ENCODE assay signal across 9 cellular contexts in the genomic region with DNA sequence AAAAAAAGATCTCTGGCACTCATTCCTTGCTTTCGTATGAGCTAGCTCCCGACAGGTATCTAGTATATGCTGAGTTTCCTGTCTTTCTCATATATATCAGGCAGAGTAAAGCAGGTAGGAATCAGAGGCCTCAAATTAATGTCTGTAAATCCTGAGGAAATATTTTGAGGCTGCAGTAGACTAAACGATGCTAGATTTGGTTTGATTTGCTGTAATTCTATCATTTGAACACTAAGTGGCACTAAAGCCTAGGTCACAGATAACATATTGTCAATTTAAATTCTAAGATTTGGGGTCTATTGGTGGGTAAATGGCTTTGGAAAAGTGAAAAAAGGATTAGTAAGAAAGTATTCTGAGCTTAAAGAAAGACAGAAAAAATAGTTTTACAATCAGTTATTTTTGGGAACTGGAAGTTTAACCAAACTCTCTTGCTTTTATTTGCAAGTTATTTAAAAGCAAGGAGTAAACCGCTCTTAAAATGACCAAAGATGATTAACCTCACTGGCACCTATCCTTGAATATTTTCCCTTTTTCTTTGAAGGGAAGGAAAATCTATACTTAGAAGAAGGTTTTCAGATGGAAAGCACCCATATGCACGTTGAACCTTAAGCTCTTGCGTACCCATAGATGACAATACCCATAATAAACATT. TPM values are rescaled to one million over a fixed set of nuclear protein-coding genes. Genes with fewer than 3 reads are reported as not detected.
DNase-seq lines count a peak whose midpoint lies in the region; ATAC-seq and TF ChIP-seq lines count a peak whose summit lies in the region.
"Had no signal": no experiment of that assay in that cellular context is flagged by ENCODE, and none has a peak within 500 bp of the region (broad histone marks: within the 10 kb centered on the region; RNA-seq: fewer than 3 reads in every experiment).

No MANE protein-coding gene starts in this region.

- H3K4me1 ChIP-seq in body of pancreas (no peaks in the 10 kb centered on the region), lung (ENCODE audit: control insufficient read depth in 2 of 2, insufficient read depth in 2 of 2, low read length in 2 of 2) (no peaks in the 10 kb centered on the region)
- H3K4me1 ChIP-seq: SJCRH30 had no signal

- H3K9me3 ChIP-seq in body of pancreas: no peaks in the 10 kb centered on the region
- no peaks in the 10 kb centered on the region for H3K9me3 ChIP-seq in lung (ENCODE audit: control insufficient read depth in 2 of 2, insufficient read depth in 1 of 2, low read length in 1 of 2)
- H3K9me3 ChIP-seq: SJCRH30 had no signal

- TF ChIP-seq CTCF in body of pancreas (IDR thresholded peaks at IDR 0.05) (peak; percentile 19 to 60 (median 49)), lung (IDR thresholded peaks at IDR 0.05; ENCODE audit: control extremely low read depth, extremely low read depth) (peak; percentile 10)

- no peaks in the 10 kb centered on the region for H3K36me3 Mint-ChIP-seq in activated T-helper 1 cell treated with anti-CD3 and anti-CD28 coated beads, Interleukin-12 subunit alpha, Interleukin-12 subunit beta, Interleukin-2, Interleukin-4 antibody, amounts not matched to agents 30 ng/mL and 10 ng/mL and 1 ng/mL, durations not matched to agents 14 hours and 24 hours and 36 hours (ENCODE audit: low read depth)

- no peak overlapping the region for H3K4me3 Mint-ChIP-seq in activated T-helper 1 cell treated with anti-CD3 and anti-CD28 coated beads, Interleukin-12 subunit alpha, Interleukin-12 subunit beta, Interleukin-2, Interleukin-4 antibody, amounts not matched to agents 30 ng/mL and 10 ng/mL and 1 ng/mL, durations not matched to agents 14 hours and 24 hours and 36 hours

- no peak overlapping the region for H3K27ac Mint-ChIP-seq in activated T-helper 1 cell treated with anti-CD3 and anti-CD28 coated beads, Interleukin-12 subunit alpha, Interleukin-12 subunit beta, Interleukin-2, Interleukin-4 antibody, amounts not matched to agents 30 ng/mL and 10 ng/mL and 1 ng/mL, durations not matched to agents 14 hours and 24 hours and 36 hours

- H3K4me3 ChIP-seq in body of pancreas (no peak overlapping the region), lung (no peak overlapping the region)
- H3K4me3 ChIP-seq: SJCRH30 had no signal

- H3K27me3 ChIP-seq in body of pancreas (no peaks in the 10 kb centered on the region), lung (ENCODE audit: control insufficient read depth, insufficient read depth) (no peaks in the 10 kb centered on the region)
- H3K27me3 ChIP-seq: SJCRH30 had no signal

- peak; percentile 27 for DNase-seq in DMS114 treated with DMSO at 0.1 percent for 48 hours (lab: John Stamatoyannopoulos, UW; ENCODE audit: unreplicated experiment)
- DNase-seq in NCI-H2081 (lab: John Stamatoyannopoulos, UW): peak; percentile 40 to 58
- no peak for DNase-seq in body of pancreas
- no peak for DNase-seq in lung (ENCODE audit: low spot score)
- DNase-seq in activated T-helper 1 cell treated with anti-CD3 and anti-CD28 coated beads, Interleukin-12 subunit alpha, Interleukin-12 subunit beta, Interleukin-2, Interleukin-4 antibody, amounts not matched to agents 30 ng/mL and 10 ng/mL and 1 ng/mL, durations not matched to agents 14 hours and 24 hours and 36 hours (ENCODE audit: low spot score): no peak

- H3K4me1 Mint-ChIP-seq in activated T-helper 1 cell treated with anti-CD3 and anti-CD28 coated beads, Interleukin-12 subunit alpha, Interleukin-12 subunit beta, Interleukin-2, Interleukin-4 antibody, amounts not matched to agents 30 ng/mL and 10 ng/mL and 1 ng/mL, durations not matched to agents 14 hours and 24 hours and 36 hours (ENCODE audit: low read depth): peaks cover 4% of the 10 kb centered on the region

- TF ChIP-seq POLR2A in body of pancreas (IDR thresholded peaks at IDR 0.05): no peak

- H3K36me3 ChIP-seq in body of pancreas (replicated peaks in 1 of 2; ENCODE audit: insufficient read depth in 1 of 2, low read depth in 2 of 2): no peaks in the 10 kb centered on the region
- H3K36me3 ChIP-seq in lung (ENCODE audit: control insufficient read depth in 2 of 2, insufficient read depth in 2 of 2, low read length in 2 of 2): no peaks in the 10 kb centered on the region
- H3K36me3 ChIP-seq: SJCRH30 had no signal

- no peaks in the 10 kb centered on the region for H3K9me3 Mint-ChIP-seq in activated T-helper 1 cell treated with anti-CD3 and anti-CD28 coated beads, Interleukin-12 subunit alpha, Interleukin-12 subunit beta, Interleukin-2, Interleukin-4 antibody, amounts not matched to agents 30 ng/mL and 10 ng/mL and 1 ng/mL, durations not matched to agents 14 hours and 24 hours and 36 hours

- 34 to 37% methylated on average over 6 of the region's 6 CpGs for WGBS in body of pancreas, 2 donors
- WGBS in lung, 2 donors: 50 to 54% methylated on average over 6 of the region's 6 CpGs

- peaks cover 26% of the 10 kb centered on the region for H3K27me3 Mint-ChIP-seq in activated T-helper 1 cell treated with anti-CD3 and anti-CD28 coated beads, Interleukin-12 subunit alpha, Interleukin-12 subunit beta, Interleukin-2, Interleukin-4 antibody, amounts not matched to agents 30 ng/mL and 10 ng/mL and 1 ng/mL, durations not matched to agents 14 hours and 24 hours and 36 hours (ENCODE audit: insufficient read depth)

- ATAC-seq in GM21717 (IDR thresholded peaks at IDR 0.05; ENCODE audit: unreplicated experiment) (peak; percentile 50), body of pancreas (no peak), lung (ENCODE audit: insufficient read depth, low FRiP score) (no peak), HG03095 (IDR thresholded peaks at IDR 0.05; ENCODE audit: unreplicated experiment) (no peak), GM21390 (IDR thresholded peaks at IDR 0.05; ENCODE audit: unreplicated experiment) (no peak)

- H3K27ac ChIP-seq in body of pancreas: no peak overlapping the region
- H3K27ac ChIP-seq in lung (ENCODE audit: low read depth in 1 of 2, low read length in 1 of 2): no peak overlapping the region
- H3K27ac ChIP-seq: SJCRH30 had no signal

- intact Hi-C loops in body of pancreas (cut with DNase I): no loop called here
- intact Hi-C loops in activated T-helper 1 cell treated with anti-CD3 and anti-CD28 coated beads, Interleukin-12 subunit alpha, Interleukin-12 subunit beta, Interleukin-2, Interleukin-4 antibody, amounts not matched to agents 30 ng/mL and 10 ng/mL and 1 ng/mL, durations not matched to agents 14 hours and 24 hours and 36 hours (cut with micrococcal nuclease): loop anchor here (1.0 to 5.0 kb wide), 5 partner anchors 360 to 712 kb away; no protein-coding TSS in a partner anchor

RNA-seq across cellular contexts. Expression of a gene that starts 37.6 kb away (rescaled TPM):
- total RNA-seq in body of pancreas (1 to 10 TPM in 1 of 2 donors, not detected in 1; 1.0 TPM), lung (under 1 TPM; 0.06 to 0.31 TPM)
- under 1 TPM in 1 of 2 donors, not detected in 1; 0.09 TPM for polyA plus RNA-seq in lung
- total RNA-seq in activated T-helper 1 cell treated with anti-CD3 and anti-CD28 coated beads, Interleukin-12 subunit alpha, Interleukin-12 subunit beta, Interleukin-2, Interleukin-4 antibody, amounts not matched to agents 30 ng/mL and 10 ng/mL and 1 ng/mL, durations not matched to agents 14 hours and 24 hours and 36 hours: 0.36 and 0.49 TPM in 2 replicates

Comparison
In these comparisons a context has a peak if more than half of its experiments do, and no peak if none do; other contexts are left out.
1. DNase-seq: peak in DMS114 treated with DMSO at 0.1 percent for 48 hours (single experiment) and NCI-H2081 (2 of 2); none in body of pancreas (0 of 4), lung (single experiment) and activated T-helper 1 cell treated with anti-CD3 and anti-CD28 coated beads, Interleukin-12 subunit alpha, Interleukin-12 subunit beta, Interleukin-2, Interleukin-4 antibody, amounts not matched to agents 30 ng/mL and 10 ng/mL and 1 ng/mL, durations not matched to agents 14 hours and 24 hours and 36 hours (single experiment).